21 cellular contexts compared by ENCODE assay signal in genomic region chr1:201471772-201472171, GRCh38. TPM values are rescaled to one million over a fixed set of nuclear protein-coding genes. Genes with fewer than 3 reads are reported as not detected.
DNase-seq lines count a peak whose midpoint lies in the region; ATAC-seq and TF ChIP-seq lines count a peak whose summit lies in the region.
"Had no signal": no experiment of that assay in that cellular context is flagged by ENCODE, and none has a peak within 500 bp of the region (broad histone marks: within the 10 kb centered on the region; RNA-seq: fewer than 3 reads in every experiment).

No MANE protein-coding gene starts in this region.

- DNase-seq in GM04504 (ENCODE audit: low read depth) (peak; percentile 76), RWPE1 (ENCODE audit: low spot score) (peak; percentile 71), fibroblast of lung (ENCODE audit: low read depth in 2 of 2) (peak; percentile 60 to 80), sciatic nerve (ENCODE audit: low spot score) (no peak), C1 segment of cervical spinal cord (lab: John Stamatoyannopoulos, UW) (no peak)
- DNase-seq in effector CD8-positive, alpha-beta T cell (lab: John Stamatoyannopoulos, UW) = no peak
- DNase-seq: activated B cell treated with CpG ODN at 0.5 μM for 24 hours; activated CD8-positive, alpha-beta memory T cell treated with anti-CD3 and anti-CD28 coated beads, Interleukin-2, amount 10 ng/mL, durations not matched to agents 7 days and 5 days; activated naive CD4-positive, alpha-beta T cell; effector memory CD8-positive, alpha-beta T cell; kidney glomerular epithelial cell; NCI-H187; NCI-H526 treated with DMSO at 0.1 percent for 48 hours; PC-9; stimulated activated CD4-positive, alpha-beta T cell treated with anti-CD3 and anti-CD28 coated beads, Interleukin-15, amount 100 ng/mL, for 24 hours; T-cell had no signal

- POLR2A ChIA-PET in RWPE1 (lab: Yijun Ruan, JAX; ENCODE audit: low non-redundant PET) = no interaction called here

- H3K4me3 ChIP-seq in fibroblast of lung (replicated peaks in 1 of 4; ENCODE audit: control extremely low read depth in 1 of 4, insufficient read depth in 1 of 4, low read depth in 3 of 4, low read length in 4 of 4) = no peak overlapping the region
- H3K4me3 ChIP-seq: heart left ventricle, PC-9, psoas muscle had no signal

- no peaks in the 10 kb centered on the region for H3K9me3 ChIP-seq in fibroblast of lung (ENCODE audit: control insufficient read depth, insufficient read depth, low read depth, low read length)
- H3K9me3 ChIP-seq: heart left ventricle, psoas muscle had no signal

- H3K4me1 ChIP-seq in fibroblast of lung (ENCODE audit: control insufficient read depth, extremely low read depth, insufficient read depth, low read length) = peaks cover 18% of the 10 kb centered on the region

- H3K27ac ChIP-seq in RWPE1 (peak overlapping the region; percentile 84), fibroblast of lung (ENCODE audit: insufficient read depth, low read length) (no peak overlapping the region)
- H3K27ac ChIP-seq: PC-9, psoas muscle had no signal

- TF ChIP-seq CTCF in RWPE1 (conservative IDR thresholded peaks at IDR 0.05; ENCODE audit: low read depth) (no peak), fibroblast of lung (conservative IDR thresholded peaks at IDR 0.05 in 1 of 2, IDR thresholded peaks at IDR 0.05 in 1 of 2; ENCODE audit: low read depth in 1 of 2, low read length in 2 of 2) (no peak)

- CTCF ChIA-PET in RWPE1 (lab: Yijun Ruan, JAX) = interaction anchor here (0.6 to 0.7 kb wide), 3 partner anchors 36 to 303 kb away, joined by 3 to 4 read pairs (median 3); no protein-coding TSS in a partner anchor

- ATAC-seq in sciatic nerve (peak; percentile 9), GM19023 (IDR thresholded peaks at IDR 0.05; ENCODE audit: unreplicated experiment) (no peak), HG03135 (IDR thresholded peaks at IDR 0.05; ENCODE audit: unreplicated experiment) (no peak)
- ATAC-seq: activated CD8-positive, alpha-beta memory T cell treated with anti-CD3 and anti-CD28 coated beads, Interleukin-2, amount 10 ng/mL, durations not matched to agents 7 days and 5 days; effector memory CD8-positive, alpha-beta T cell; psoas muscle; T-cell had no signal

- no peaks in the 10 kb centered on the region for H4K20me1 ChIP-seq in fibroblast of lung (ENCODE audit: control insufficient read depth, extremely low read depth, insufficient read depth, low read length)

- H3K79me2 ChIP-seq in fibroblast of lung (ENCODE audit: control insufficient read depth, insufficient read depth, low read length) = peaks cover 21% of the 10 kb centered on the region

- intact Hi-C loops in sciatic nerve (cut with DNase I) = no loop called here

- H3K4me2 ChIP-seq in fibroblast of lung (ENCODE audit: extremely low read depth, insufficient read depth, low read length) = no peak overlapping the region
- H3K4me2 ChIP-seq: PC-9 had no signal

- no peaks in the 10 kb centered on the region for H3K36me3 ChIP-seq in fibroblast of lung (ENCODE audit: control insufficient read depth, insufficient read depth, low read length)
- H3K36me3 ChIP-seq: heart left ventricle had no signal

- no peak overlapping the region for H2AFZ ChIP-seq in fibroblast of lung (ENCODE audit: low read length)
- H2AFZ ChIP-seq: PC-9 had no signal

- H3K9ac ChIP-seq in fibroblast of lung (ENCODE audit: insufficient read depth, low read length) = no peak overlapping the region

- no peaks in the 10 kb centered on the region for H3K27me3 ChIP-seq in fibroblast of lung (ENCODE audit: control insufficient read depth, insufficient read depth, low read length)

RNA-seq across cellular contexts. Expression of gene PHLDA3, which starts 2.8 kb away (rescaled TPM):
- total RNA-seq in fibroblast of lung (138 and 141 TPM in 2 replicates), sciatic nerve (159 TPM)
- polyA plus RNA-seq in fibroblast of lung = 25.9 and 26.5 TPM in 2 replicates
- 57.8 and 74.3 TPM in 2 replicates for polyA plus RNA-seq in fibroblast of lung (2012)
- polyA minus RNA-seq in fibroblast of lung (ENCODE audit: low replicate concordance) = 18.9 and 32.3 TPM in 2 replicates
- polyA plus RNA-seq: CD14-positive monocyte had no signal

RNA-seq across cellular contexts. Expression of gene CSRP1, which starts 35.2 kb away (rescaled TPM):
- total RNA-seq in fibroblast of lung = 158 and 195 TPM in 2 replicates
- polyA plus RNA-seq in fibroblast of lung = 438 and 1,081 TPM in 2 replicates
- 450 and 1,109 TPM in 2 replicates for polyA plus RNA-seq in fibroblast of lung (2012)
- polyA minus RNA-seq in fibroblast of lung (ENCODE audit: low replicate concordance) = 886 and 2,174 TPM in 2 replicates
- total RNA-seq in sciatic nerve = 768 TPM

RNA-seq across cellular contexts. Expression of gene TNNI1, which starts 50.2 kb away (rescaled TPM):
- total RNA-seq in fibroblast of lung (not detected in 2 replicates), sciatic nerve (0.22 TPM)
- polyA plus RNA-seq in fibroblast of lung = 0.06 and 0.09 TPM in 2 replicates
- polyA plus RNA-seq in fibroblast of lung (2012) = not detected in 2 replicates
- polyA minus RNA-seq in fibroblast of lung (ENCODE audit: low replicate concordance) = not detected in 2 replicates
- total RNA-seq: activated B cell treated with CpG ODN at 0.5 μM for 24 hours; activated CD8-positive, alpha-beta memory T cell treated with anti-CD3 and anti-CD28 coated beads, Interleukin-2, amount 10 ng/mL, durations not matched to agents 7 days and 5 days; PC-9; T-cell had no signal
- polyA plus RNA-seq: CD14-positive monocyte had no signal

Comparison
In these comparisons a context has a peak if more than half of its experiments do, and no peak if none do; other contexts are left out.
1. DNase-seq: peak in GM04504 (single experiment), RWPE1 (single experiment) and fibroblast of lung (2 of 2); none in sciatic nerve (single experiment), C1 segment of cervical spinal cord (0 of 14) and effector CD8-positive, alpha-beta T cell (single experiment).